In the genomic region with DNA sequence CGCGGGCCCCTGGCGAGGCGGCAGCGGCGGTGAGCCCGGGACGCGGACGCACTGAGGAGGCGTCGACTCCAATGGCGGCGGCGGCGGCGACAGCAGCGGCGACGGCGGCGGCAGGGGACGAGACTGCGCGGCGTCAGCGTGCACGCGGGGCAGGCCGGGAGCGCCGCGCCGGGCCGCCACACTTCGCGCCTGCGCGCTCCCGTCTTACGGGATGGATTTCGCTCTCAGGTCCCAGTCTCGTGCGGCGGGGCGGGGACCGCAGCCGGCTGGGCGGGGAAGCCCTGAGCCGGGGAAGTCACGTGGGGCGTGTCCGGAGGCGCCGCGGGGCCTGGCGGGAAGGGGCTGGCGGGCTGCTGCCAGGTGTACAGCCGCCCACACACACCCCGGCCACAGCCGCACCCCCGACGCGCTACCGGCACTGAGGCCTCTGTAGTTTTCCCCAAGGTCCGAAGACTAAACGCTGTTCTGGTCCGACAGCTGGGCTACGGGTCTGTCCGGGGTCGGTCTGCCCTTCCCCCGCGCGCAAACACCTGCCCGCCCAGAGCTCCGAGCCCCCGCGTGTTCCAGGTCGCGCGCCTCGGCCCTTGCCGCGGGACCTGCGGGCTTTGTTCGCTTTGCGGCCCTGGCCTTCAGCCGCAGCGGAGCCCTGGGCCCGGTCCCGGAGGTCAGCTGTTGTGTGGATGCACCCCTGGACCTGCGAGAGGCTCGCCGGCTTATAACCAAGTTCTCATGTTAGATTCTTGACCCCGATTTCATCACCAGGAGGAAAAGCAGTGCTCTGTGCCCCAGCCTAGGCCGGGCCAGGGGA, we compare ENCODE assay signal across 1 cellular context.
A peak's percentile ranks its signal among the peaks of the same experiment; 100 is the strongest.
TF ChIP-seq lines count a peak whose summit lies in the region.

A gene (minus strand): TSS at position 91 of the 808 bp plus-strand sequence. CDS start 239 bp downstream, outside the sequence.

TF ChIP-seq in IMR-90, 13 proteins besides CTCF, POLR2A, EP300 and RAD21 (continued from another document):
- TF ChIP-seq MAZ (IDR thresholded peaks at IDR 0.05; ENCODE audit: borderline replicate concordance, low read depth, low read length) (peak; percentile 55; the same call in 1 of the 2 replicates), FOS (IDR thresholded peaks at IDR 0.05; ENCODE audit: low read depth, low read length) (no peak)
- TF ChIP-seq, protein P1, sequence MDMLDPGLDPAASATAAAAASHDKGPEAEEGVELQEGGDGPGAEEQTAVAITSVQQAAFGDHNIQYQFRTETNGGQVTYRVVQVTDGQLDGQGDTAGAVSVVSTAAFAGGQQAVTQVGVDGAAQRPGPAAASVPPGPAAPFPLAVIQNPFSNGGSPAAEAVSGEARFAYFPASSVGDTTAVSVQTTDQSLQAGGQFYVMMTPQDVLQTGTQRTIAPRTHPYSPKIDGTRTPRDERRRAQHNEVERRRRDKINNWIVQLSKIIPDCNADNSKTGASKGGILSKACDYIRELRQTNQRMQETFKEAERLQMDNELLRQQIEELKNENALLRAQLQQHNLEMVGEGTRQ (IDR thresholded peaks at IDR 0.05; ENCODE audit: low read depth, low read length), result peak; percentile 97
